In the genomic region with DNA sequence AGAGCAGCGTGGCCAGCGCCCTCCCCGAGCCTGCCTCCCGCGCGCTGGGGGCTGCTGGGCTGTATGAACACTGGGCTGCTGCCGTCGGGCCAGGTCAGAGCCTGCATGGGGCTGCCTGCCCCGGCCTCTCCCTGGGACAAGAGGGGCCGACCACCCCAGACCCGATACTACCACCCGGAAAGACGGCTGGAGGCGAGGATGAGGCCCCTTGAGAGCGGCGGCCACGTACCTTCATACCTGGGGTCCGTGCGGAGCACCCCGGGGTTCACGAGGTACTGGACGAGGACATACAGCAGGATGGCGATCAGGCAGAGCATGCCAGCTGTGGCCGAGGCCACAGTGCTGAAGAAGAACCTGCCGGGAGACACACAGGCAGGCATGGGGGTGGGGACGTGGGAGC, we compare ENCODE assay signal across 6 cellular contexts. TPM values are rescaled to one million over a fixed set of nuclear protein-coding genes. Genes with fewer than 3 reads are reported as not detected.
"Had no signal": no experiment of that assay in that cellular context is flagged by ENCODE, and none has a peak within 500 bp of the region (broad histone marks: within the 10 kb centered on the region; RNA-seq: fewer than 3 reads in every experiment).

No MANE protein-coding gene starts in this region.

RNA-seq across cellular contexts. Expression of a gene that starts 7.4 kb away (rescaled TPM):
- polyA plus RNA-seq: naive thymus-derived CD8-positive, alpha-beta T cell had no signal

RNA-seq across cellular contexts. Expression of a gene that starts 58.8 kb away (rescaled TPM):
- total RNA-seq: activated T-helper 1 cell treated with anti-CD3 and anti-CD28 coated beads, Interleukin-12 subunit alpha, Interleukin-12 subunit beta, Interleukin-2, Interleukin-4 antibody, amounts not matched to agents 30 ng/mL and 10 ng/mL and 1 ng/mL, durations not matched to agents 14 hours and 24 hours and 36 hours; dermis microvascular lymphatic vessel endothelial cell; glomerular endothelial cell; pulmonary artery endothelial cell; T-helper 1 cell treated with Interleukin-12 subunit alpha and Interleukin-12 subunit beta and Interleukin-4 antibody, amounts not matched to agents 30 ng/mL and 1 ng/mL, for 36 hours had no signal
- polyA plus RNA-seq: naive thymus-derived CD8-positive, alpha-beta T cell had no signal
